In the genomic region with DNA sequence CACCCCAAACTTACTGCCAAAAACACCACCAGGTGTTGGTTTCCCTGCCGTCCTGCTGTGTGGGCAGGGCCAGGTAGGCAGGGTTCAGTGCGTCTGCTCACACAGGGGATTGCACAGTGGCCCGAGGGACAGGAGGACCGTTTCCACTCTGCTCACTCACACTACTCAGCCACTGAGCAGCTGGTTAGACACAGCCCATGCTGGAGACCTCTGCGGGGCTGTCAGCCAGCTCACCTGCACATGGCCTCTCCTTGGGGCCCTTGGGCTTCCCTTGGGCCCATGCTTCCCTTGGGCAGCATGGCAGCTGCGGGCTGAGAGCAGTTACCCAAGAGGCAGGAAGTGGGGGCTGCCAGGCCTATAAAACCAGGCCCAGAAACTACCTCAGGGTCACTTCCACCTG, we compare ENCODE assay signal across 29 cellular contexts.
DNase-seq lines count a peak whose midpoint lies in the region; ATAC-seq and TF ChIP-seq lines count a peak whose summit lies in the region.
"Had no signal": no experiment of that assay in that cellular context is flagged by ENCODE, and none has a peak within 500 bp of the region (broad histone marks: within the 10 kb centered on the region; RNA-seq: fewer than 3 reads in every experiment).

No MANE protein-coding gene starts in this region.

- H3K27ac Mint-ChIP-seq in IgD-negative memory B cell, result peak overlapping the region; percentile 84 to 95 (median 87)
- H3K27ac Mint-ChIP-seq: activated CD4-positive, alpha-beta T cell treated with anti-CD3 and anti-CD28 coated beads, Interleukin-2, amount 10 ng/mL, durations not matched to agents 24 days and 14 days; activated T-helper 1 cell treated with anti-CD3 and anti-CD28 coated beads, Interleukin-12 subunit alpha, Interleukin-12 subunit beta, Interleukin-2, Interleukin-4 antibody, amounts not matched to agents 30 ng/mL and 10 ng/mL and 1 ng/mL, durations not matched to agents 14 hours and 24 hours and 36 hours; CD4-positive, alpha-beta memory T cell; mesothelial cell of epicardium; naive thymus-derived CD4-positive, alpha-beta T cell had no signal

- peaks cover 0 to 3% (median 0%) of the 10 kb centered on the region in 3 donors for H3K9me3 Mint-ChIP-seq in IgD-negative memory B cell

- WGBS in tibial nerve, 2 donors, result 79 to 82% methylated on average over 6 of the region's 6 CpGs
- WGBS in prostate gland, result 93% methylated on average over 6 of the region's 6 CpGs

- no peak for TF ChIP-seq CTCF in vagina (IDR thresholded peaks at IDR 0.05)
- no peak for TF ChIP-seq CTCF in tibial nerve (IDR thresholded peaks at IDR 0.05)
- TF ChIP-seq CTCF in prostate gland (IDR thresholded peaks at IDR 0.05), result no peak

- H3K4me1 Mint-ChIP-seq in IgD-negative memory B cell, result peaks cover 20 to 36% (median 26%) of the 10 kb centered on the region in 3 donors
- H3K4me1 Mint-ChIP-seq: activated CD4-positive, alpha-beta T cell treated with anti-CD3 and anti-CD28 coated beads, Interleukin-2, amount 10 ng/mL, durations not matched to agents 24 days and 14 days; CD4-positive, alpha-beta memory T cell; naive thymus-derived CD4-positive, alpha-beta T cell had no signal

- peak overlapping the region in 3 of 4 donors; percentile 29 to 84 (median 69) for H3K4me3 Mint-ChIP-seq in IgD-negative memory B cell
- H3K4me3 Mint-ChIP-seq: activated CD4-positive, alpha-beta T cell treated with anti-CD3 and anti-CD28 coated beads, Interleukin-2, amount 10 ng/mL, durations not matched to agents 24 days and 14 days; activated T-helper 1 cell treated with anti-CD3 and anti-CD28 coated beads, Interleukin-12 subunit alpha, Interleukin-12 subunit beta, Interleukin-2, Interleukin-4 antibody, amounts not matched to agents 30 ng/mL and 10 ng/mL and 1 ng/mL, durations not matched to agents 14 hours and 24 hours and 36 hours; CD4-positive, alpha-beta memory T cell; mesothelial cell of epicardium; naive thymus-derived CD4-positive, alpha-beta T cell had no signal

- no peaks in the 10 kb centered on the region for H3K36me3 ChIP-seq in vagina
- peaks cover 0 to 25% (median 0%) of the 10 kb centered on the region in 3 donors for H3K36me3 ChIP-seq in tibial nerve
- H3K36me3 ChIP-seq in prostate gland, result no peaks in the 10 kb centered on the region
- H3K36me3 ChIP-seq: brain microvascular endothelial cell had no signal

- H3K4me1 ChIP-seq in vagina (no peaks in the 10 kb centered on the region), tibial nerve (no peaks in the 10 kb centered on the region), prostate gland (replicated peaks) (no peaks in the 10 kb centered on the region)

- H3K27ac ChIP-seq in vagina (no peak overlapping the region), tibial nerve (no peak overlapping the region), prostate gland (no peak overlapping the region)
- H3K27ac ChIP-seq: brain microvascular endothelial cell, epithelial cell of prostate, WERI-Rb-1 had no signal

- peaks cover 7% of the 10 kb centered on the region for H3K36me3 Mint-ChIP-seq in IgD-negative memory B cell
- H3K36me3 Mint-ChIP-seq: CD4-positive, alpha-beta memory T cell had no signal

- no peak for ATAC-seq in GM18498 (IDR thresholded peaks at IDR 0.05; ENCODE audit: unreplicated experiment)
- ATAC-seq: left ventricle myocardium superior; naive thymus-derived CD4-positive, alpha-beta T cell had no signal

- H3K9me3 ChIP-seq in vagina (no peaks in the 10 kb centered on the region), tibial nerve (peaks cover 0 to 5% (median 0%) of the 10 kb centered on the region in 4 donors), prostate gland (no peaks in the 10 kb centered on the region)

- intact Hi-C loops in vagina (cut with DNase I) (no loop called here), prostate gland (cut with DNase I) (no loop called here)

- no peaks in the 10 kb centered on the region for H3K27me3 Mint-ChIP-seq in IgD-negative memory B cell

- TF ChIP-seq POLR2A in vagina (IDR thresholded peaks at IDR 0.05) (no peak), tibial nerve (IDR thresholded peaks at IDR 0.05) (no peak), prostate gland (IDR thresholded peaks at IDR 0.05) (no peak)

- peak; percentile 38 for DNase-seq in activated CD8-positive, alpha-beta memory T cell treated with anti-CD3 and anti-CD28 coated beads for 24 hours
- no peak for DNase-seq in activated CD8-positive, alpha-beta memory T cell treated with anti-CD3 and anti-CD28 coated beads, Interleukin-2, amount 50 U/mL, for 48 hours
- DNase-seq in germinal center (ENCODE audit: low spot score) (peak; percentile 12), vagina (ENCODE audit: extremely low spot score in 2 of 2) (peak; percentile 55 to 56), tibial nerve (ENCODE audit: low spot score in 2 of 2) (no peak), prostate gland (ENCODE audit: low spot score) (no peak)
- DNase-seq: 8988T; activated CD4-positive, alpha-beta T cell treated with anti-CD3 and anti-CD28 coated beads, Interleukin-2, amount 10 ng/mL, durations not matched to agents 24 days and 14 days; activated naive CD4-positive, alpha-beta T cell treated with anti-CD3 and anti-CD28 coated beads, Interleukin-2, amount 50 U/mL, for 16 hours; amniotic stem cell; brain microvascular endothelial cell; CD4-positive, alpha-beta memory T cell; effector CD8-positive, alpha-beta T cell; Kasumi-1; left ventricle myocardium superior; MV-4-11; naive thymus-derived CD4-positive, alpha-beta T cell; NCI-H524; NK-92 treated with Interleukin-12 subunit alpha and Interleukin-12 subunit beta, amount 100 ng/mL, for 24 hours; SIG-M5; substantia nigra; SW 1271; T1000; WERI-Rb-1 had no signal

- TF ChIP-seq EP300 in tibial nerve (IDR thresholded peaks at IDR 0.05), result no peak

- H3K27me3 ChIP-seq in vagina (no peaks in the 10 kb centered on the region), tibial nerve (no peaks in the 10 kb centered on the region), prostate gland (replicated peaks; ENCODE audit: insufficient read depth) (no peaks in the 10 kb centered on the region)
- H3K27me3 ChIP-seq: brain microvascular endothelial cell had no signal

- H3K4me3 ChIP-seq in vagina, result no peak overlapping the region
- H3K4me3 ChIP-seq in tibial nerve, result no peak overlapping the region
- H3K4me3 ChIP-seq in prostate gland, result no peak overlapping the region

Comparison
In these comparisons a context has a peak if more than half of its experiments do, and no peak if none do; other contexts are left out.
1. DNase-seq: peak in activated CD8-positive, alpha-beta memory T cell treated with anti-CD3 and anti-CD28 coated beads for 24 hours (single experiment), germinal center (single experiment) and vagina (2 of 2); none in activated CD8-positive, alpha-beta memory T cell treated with anti-CD3 and anti-CD28 coated beads, Interleukin-2, amount 50 U/mL, for 48 hours (single experiment), tibial nerve (0 of 2) and prostate gland (single experiment).